ENCODE assay signal across 19 cellular contexts in genomic region chr18:34871435-34871834, GRCh38.
DNase-seq lines count a peak whose midpoint lies in the region; ATAC-seq and TF ChIP-seq lines count a peak whose summit lies in the region.
"Had no signal": no experiment of that assay in that cellular context is flagged by ENCODE, and none has a peak within 500 bp of the region (broad histone marks: within the 10 kb centered on the region; RNA-seq: fewer than 3 reads in every experiment).

No MANE protein-coding gene starts in this region.

- H3K36me3 ChIP-seq in endodermal cell (ENCODE audit: control insufficient read depth, insufficient read depth, low read length): no peaks in the 10 kb centered on the region
- H3K36me3 ChIP-seq in left lung: no peaks in the 10 kb centered on the region
- H3K36me3 ChIP-seq: adrenal gland, upper lobe of right lung had no signal

- H3K27me3 Mint-ChIP-seq in activated naive CD4-positive, alpha-beta T cell treated with anti-CD3 and anti-CD28 coated beads, Interleukin-2, amount 10 ng/mL, durations not matched to agents 7 days and 5 days: no peaks in the 10 kb centered on the region
- peaks cover 4 to 10% (median 5%) of the 10 kb centered on the region in 3 donors for H3K27me3 Mint-ChIP-seq in immature natural killer cell (ENCODE audit: low read depth in 3 of 3)
- no peaks in the 10 kb centered on the region for H3K27me3 Mint-ChIP-seq in endodermal cell (ENCODE audit: insufficient read depth)
- H3K27me3 Mint-ChIP-seq: CD8-positive, alpha-beta memory T cell had no signal

- DNase-seq in activated naive CD4-positive, alpha-beta T cell treated with anti-CD3 and anti-CD28 coated beads, Interleukin-2, amount 10 ng/mL, durations not matched to agents 7 days and 5 days: peak; percentile 22
- no peak for DNase-seq in activated naive CD4-positive, alpha-beta T cell treated with Interleukin-2 at 50 U/mL for 16 hours
- peak; percentile 24 for DNase-seq in RPMI7951 (ENCODE audit: low read depth)
- DNase-seq in immature natural killer cell: peak; percentile 16 to 25 (median 24)
- DNase-seq in endodermal cell: no peak
- no peak for DNase-seq in NCI-H226
- DNase-seq in left lung: no peak
- DNase-seq: activated CD4-positive, alpha-beta T cell treated with anti-CD3 and anti-CD28 coated beads for 48 hours; activated T-cell treated with anti-CD3 and anti-CD28 coated beads, Interleukin-2, amount 50 U/mL, for 24 hours; adrenal gland; CD8-positive, alpha-beta memory T cell; central memory CD4-positive, alpha-beta T cell; effector memory CD4-positive, alpha-beta T cell; NCI-H1694 treated with DMSO at 0.1 percent for 48 hours; posterior cingulate gyrus; upper lobe of right lung had no signal

- peaks cover 11% of the 10 kb centered on the region for H3K4me1 ChIP-seq in endodermal cell (ENCODE audit: control insufficient read depth, insufficient read depth, low read length)
- H3K4me1 ChIP-seq in left lung: no peaks in the 10 kb centered on the region
- H3K4me1 ChIP-seq: adrenal gland, upper lobe of right lung had no signal

- intact Hi-C loops in left lung (cut with DNase I): no loop called here

- H3K4me3 Mint-ChIP-seq in activated naive CD4-positive, alpha-beta T cell treated with anti-CD3 and anti-CD28 coated beads, Interleukin-2, amount 10 ng/mL, durations not matched to agents 7 days and 5 days: no peak overlapping the region
- H3K4me3 Mint-ChIP-seq in immature natural killer cell: no peak overlapping the region
- no peak overlapping the region for H3K4me3 Mint-ChIP-seq in endodermal cell
- H3K4me3 Mint-ChIP-seq: activated T-cell treated with anti-CD3 and anti-CD28 coated beads, Interleukin-2, amount 50 U/mL, for 24 hours; CD8-positive, alpha-beta memory T cell; stimulated activated naive CD8-positive, alpha-beta T cell treated with anti-CD3 and anti-CD28 coated beads, Interleukin-15, Interleukin-2, amounts not matched to agents 100 ng/mL and 50 ng/mL, for 24 hours had no signal

- no peak for ATAC-seq in HG02642 (IDR thresholded peaks at IDR 0.05; ENCODE audit: poor library complexity, unreplicated experiment)
- no peak for ATAC-seq in left lung
- ATAC-seq: left lobe of liver, upper lobe of right lung had no signal

- no peaks in the 10 kb centered on the region for H3K36me3 Mint-ChIP-seq in activated naive CD4-positive, alpha-beta T cell treated with anti-CD3 and anti-CD28 coated beads, Interleukin-2, amount 10 ng/mL, durations not matched to agents 7 days and 5 days
- H3K36me3 Mint-ChIP-seq in immature natural killer cell (no peaks in the 10 kb centered on the region), endodermal cell (ENCODE audit: low read depth) (no peaks in the 10 kb centered on the region)
- H3K36me3 Mint-ChIP-seq: CD8-positive, alpha-beta memory T cell had no signal

- CTCF ChIA-PET in activated naive CD4-positive, alpha-beta T cell treated with anti-CD3 and anti-CD28 coated beads, Interleukin-2, amount 10 ng/mL, durations not matched to agents 7 days and 5 days (lab: Charles Lee): no interaction called here

- H3K9me3 ChIP-seq in endodermal cell (ENCODE audit: control insufficient read depth, low read length) (no peaks in the 10 kb centered on the region), left lung (no peaks in the 10 kb centered on the region)
- H3K9me3 ChIP-seq: adrenal gland, upper lobe of right lung had no signal

- no peak overlapping the region for H3K4me3 ChIP-seq in endodermal cell (ENCODE audit: low read length)
- no peak overlapping the region for H3K4me3 ChIP-seq in left lung
- H3K4me3 ChIP-seq: adrenal gland, upper lobe of right lung had no signal

- 92 to 100% methylated on average over 1 to 2 of the region's 2 CpGs for WGBS in endodermal cell (ENCODE audit: insufficient coverage in 1 of 2, insufficient read length in 1 of 2), 2 experiments

- peaks cover 9% of the 10 kb centered on the region for H3K4me1 Mint-ChIP-seq in activated naive CD4-positive, alpha-beta T cell treated with anti-CD3 and anti-CD28 coated beads, Interleukin-2, amount 10 ng/mL, durations not matched to agents 7 days and 5 days
- H3K4me1 Mint-ChIP-seq in immature natural killer cell (peaks cover 13 to 25% of the 10 kb centered on the region in 2 donors), endodermal cell (peaks cover 27% of the 10 kb centered on the region)

- H3K9ac ChIP-seq in endodermal cell (ENCODE audit: extremely low read depth, low read length, poor library complexity, severe bottlenecking): no peak overlapping the region

- H3K27ac Mint-ChIP-seq in activated naive CD4-positive, alpha-beta T cell treated with anti-CD3 and anti-CD28 coated beads, Interleukin-2, amount 10 ng/mL, durations not matched to agents 7 days and 5 days: no peak overlapping the region
- no peak overlapping the region for H3K27ac Mint-ChIP-seq in immature natural killer cell
- H3K27ac Mint-ChIP-seq in endodermal cell: no peak overlapping the region
- H3K27ac Mint-ChIP-seq: activated T-cell treated with anti-CD3 and anti-CD28 coated beads, Interleukin-2, amount 50 U/mL, for 24 hours; stimulated activated naive CD8-positive, alpha-beta T cell treated with anti-CD3 and anti-CD28 coated beads, Interleukin-15, Interleukin-2, amounts not matched to agents 100 ng/mL and 50 ng/mL, for 24 hours had no signal

- no peaks in the 10 kb centered on the region for H3K27me3 ChIP-seq in endodermal cell (ENCODE audit: control insufficient read depth, insufficient read depth, low read length, poor library complexity, severe bottlenecking)
- no peaks in the 10 kb centered on the region for H3K27me3 ChIP-seq in left lung
- H3K27me3 ChIP-seq: adrenal gland, upper lobe of right lung had no signal

- TF ChIP-seq CTCF in endodermal cell (conservative IDR thresholded peaks at IDR 0.05) (no peak), left lung (IDR thresholded peaks at IDR 0.05) (no peak)

- H3K27ac ChIP-seq in endodermal cell (ENCODE audit: low read depth, low read length): no peak overlapping the region
- no peak overlapping the region for H3K27ac ChIP-seq in left lung
- H3K27ac ChIP-seq: adrenal gland, upper lobe of right lung had no signal

- H3K9me3 Mint-ChIP-seq in activated naive CD4-positive, alpha-beta T cell treated with anti-CD3 and anti-CD28 coated beads, Interleukin-2, amount 10 ng/mL, durations not matched to agents 7 days and 5 days: no peaks in the 10 kb centered on the region
- H3K9me3 Mint-ChIP-seq in immature natural killer cell (peaks cover 0 to 2% (median 0%) of the 10 kb centered on the region in 6 donors), endodermal cell (no peaks in the 10 kb centered on the region)
- H3K9me3 Mint-ChIP-seq: activated T-cell treated with anti-CD3 and anti-CD28 coated beads, Interleukin-2, amount 50 U/mL, for 24 hours; CD8-positive, alpha-beta memory T cell; stimulated activated naive CD8-positive, alpha-beta T cell treated with anti-CD3 and anti-CD28 coated beads, Interleukin-15, Interleukin-2, amounts not matched to agents 100 ng/mL and 50 ng/mL, for 24 hours had no signal

Comparison
In these comparisons a context has a peak if more than half of its experiments do, and no peak if none do; other contexts are left out.
1. DNase-seq: peak in activated naive CD4-positive, alpha-beta T cell treated with anti-CD3 and anti-CD28 coated beads, Interleukin-2, amount 10 ng/mL, durations not matched to agents 7 days and 5 days (single experiment), RPMI7951 (single experiment) and immature natural killer cell (3 of 3); none in activated naive CD4-positive, alpha-beta T cell treated with Interleukin-2 at 50 U/mL for 16 hours (single experiment), endodermal cell (single experiment), NCI-H226 (single experiment) and left lung (0 of 2).